Comparison of ENCODE assay signal across 10 cellular contexts in genomic region chr6:10945845-10946244, GRCh38. TPM values are rescaled to one million over a fixed set of nuclear protein-coding genes. Genes with fewer than 3 reads are reported as not detected.
"Had no signal": no experiment of that assay in that cellular context is flagged by ENCODE, and none has a peak within 500 bp of the region (broad histone marks: within the 10 kb centered on the region; RNA-seq: fewer than 3 reads in every experiment).

No MANE protein-coding gene starts in this region.

- H3K36me3 ChIP-seq: HAP-1 had no signal

- DNase-seq: GM23248, GOT3, H7, H9, HCEC 1CT, HFFc6 had no signal

- H3K4me1 ChIP-seq: HAP-1 had no signal

- H3K9ac ChIP-seq: GM23248 had no signal

- ATAC-seq: GM23338, HCT116 had no signal

- H2AFZ ChIP-seq: GM23248, GM23338 had no signal

- H3K27ac ChIP-seq: GM23248 had no signal

- H3K4me3 ChIP-seq: GM23248, GM23338, HAP-1 had no signal

- FAIRE-seq: H54 had no signal

- H3K9me3 ChIP-seq: HAP-1 had no signal

- H3K4me2 ChIP-seq: GM23338 had no signal

RNA-seq across cellular contexts. Expression of gene SYCP2L, which starts 59.0 kb away (rescaled TPM):
- total RNA-seq: GM23248, HFFc6 had no signal
